8 cellular contexts compared by ENCODE assay signal in the genomic region with DNA sequence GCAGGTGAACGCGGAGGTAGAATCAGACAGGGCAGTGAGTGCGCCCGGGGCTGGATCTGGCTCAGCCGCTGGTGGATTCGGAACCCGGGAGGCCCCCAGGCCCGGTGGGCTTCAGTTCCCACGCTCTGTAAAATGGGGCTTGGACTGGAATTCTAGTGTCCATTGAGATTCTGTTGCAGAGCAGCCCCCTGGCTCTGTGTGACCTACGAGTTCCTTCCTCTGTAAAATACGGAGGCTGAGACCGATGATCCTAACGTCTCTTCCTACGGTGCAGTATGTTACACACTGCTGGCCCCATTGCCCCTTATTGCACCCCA. TPM values are rescaled to one million over a fixed set of nuclear protein-coding genes. Genes with fewer than 3 reads are reported as not detected.
DNase-seq lines count a peak whose midpoint lies in the region; ATAC-seq and TF ChIP-seq lines count a peak whose summit lies in the region.

No MANE protein-coding gene starts in this region.

- in situ Hi-C loops in brain microvascular endothelial cell (cut with HindIII; ENCODE audit: low pct_ligation_motif_present, low sequenced_read_pairs) = no loop called here

- no peak overlapping the region for H3K27ac ChIP-seq in brain microvascular endothelial cell

- TF ChIP-seq CTCF in brain microvascular endothelial cell (IDR thresholded peaks at IDR 0.05; ENCODE audit: low read depth, low read length, missing control alignments) = no peak

- no peaks in the 10 kb centered on the region for H3K27me3 ChIP-seq in brain microvascular endothelial cell (replicated peaks)

- peak overlapping the region; percentile 85 for H3K4me3 ChIP-seq in brain microvascular endothelial cell (ENCODE audit: low read depth, low read length)

- no peaks in the 10 kb centered on the region for H3K36me3 ChIP-seq in brain microvascular endothelial cell (replicated peaks)

- peak; percentile 7 for DNase-seq in AG08395 (ENCODE audit: low spot score)
- DNase-seq in brain microvascular endothelial cell = no peak
- peak; percentile 88 for DNase-seq in mesenteric fat pad (ENCODE audit: low spot score)
- no peak for DNase-seq in Kasumi-1 (lab: John Stamatoyannopoulos, UW)
- no peak for DNase-seq in amniotic stem cell (lab: John Stamatoyannopoulos, UW)
- no peak for DNase-seq in NCI-H2081 treated with DMSO at 0.1 percent for 48 hours (lab: John Stamatoyannopoulos, UW)

- ATAC-seq in HG03432 (IDR thresholded peaks at IDR 0.05; ENCODE audit: unreplicated experiment) = peak; percentile 11
- no peak for ATAC-seq in HG03439 (IDR thresholded peaks at IDR 0.05; ENCODE audit: unreplicated experiment)

RNA-seq across cellular contexts. Expression of a gene that starts 14.9 kb away (rescaled TPM):
- 19.9 TPM for total RNA-seq in mesenteric fat pad

RNA-seq across cellular contexts. Expression of a gene that starts 29.1 kb away (rescaled TPM):
- 42.5 TPM for total RNA-seq in mesenteric fat pad

RNA-seq across cellular contexts. Expression of a gene that starts 35.1 kb away (rescaled TPM):
- total RNA-seq in mesenteric fat pad = 72.9 TPM

RNA-seq across cellular contexts. Expression of a gene that starts 51.9 kb away (rescaled TPM):
- 60.2 TPM for total RNA-seq in mesenteric fat pad

RNA-seq across cellular contexts. Expression of a gene that starts 55.2 kb away (rescaled TPM):
- total RNA-seq in mesenteric fat pad = 7.7 TPM

Comparison
In these comparisons a context has a peak if more than half of its experiments do, and no peak if none do; other contexts are left out.
1. DNase-seq: peak in AG08395 (single experiment) and mesenteric fat pad (single experiment); none in brain microvascular endothelial cell (single experiment), Kasumi-1 (0 of 2), amniotic stem cell (single experiment) and NCI-H2081 treated with DMSO at 0.1 percent for 48 hours (single experiment).